8 cellular contexts compared by ENCODE assay signal in the genomic region with DNA sequence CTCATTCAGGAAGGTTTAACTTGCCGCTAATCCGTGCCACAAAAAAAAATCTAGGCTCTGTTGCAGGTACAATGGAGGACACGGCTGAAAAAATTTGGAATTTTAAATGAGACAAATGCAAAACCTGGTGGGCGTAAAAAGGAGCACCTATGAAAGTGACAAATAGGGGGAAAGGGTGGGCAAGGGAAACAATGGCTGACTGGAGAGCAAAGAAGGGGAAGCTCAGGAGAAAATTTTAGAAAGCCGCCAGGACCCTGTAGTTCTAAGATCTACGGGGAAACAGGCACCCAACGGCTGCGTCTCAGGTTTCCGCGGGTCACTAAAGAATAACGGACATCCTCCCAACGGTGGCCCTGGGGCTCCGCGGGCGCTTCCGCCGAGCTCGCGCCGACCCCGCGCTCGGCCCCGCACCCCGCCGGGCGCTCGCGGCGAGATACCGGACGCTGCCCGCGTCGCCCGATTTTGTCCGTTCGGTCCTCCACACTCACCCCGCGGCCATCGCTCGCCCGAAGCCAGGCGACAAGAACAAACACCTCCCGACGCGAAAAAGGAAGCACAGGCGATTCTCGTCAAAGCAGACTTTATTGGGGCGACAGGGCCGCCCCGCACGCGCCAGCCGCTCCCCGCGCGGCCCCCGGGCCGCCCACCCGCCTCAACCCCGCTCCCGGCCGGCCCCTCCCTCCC. TPM values are rescaled to one million over a fixed set of nuclear protein-coding genes. Genes with fewer than 3 reads are reported as not detected.
A peak's percentile ranks its signal among the peaks of the same experiment; 100 is the strongest.
DNase-seq lines count a peak whose midpoint lies in the region; ATAC-seq, FAIRE-seq and TF ChIP-seq lines count a peak whose summit lies in the region.

No MANE protein-coding gene starts in this region.

- no peaks in the 10 kb centered on the region for H3K36me3 ChIP-seq in small intestine (ENCODE audit: control insufficient read depth in 2 of 2, insufficient read depth in 2 of 2, low read length in 2 of 2)

- H3K4me3 Mint-ChIP-seq in CD14-positive monocyte: peak overlapping the region; percentile 89 to 96

- in situ Hi-C loops in astrocyte of the cerebellum (cut with HindIII; ENCODE audit: low sequenced_read_pairs): loop anchor here (5.0 kb wide), 1 partner anchor 44 kb away; no protein-coding TSS in a partner anchor

- peaks cover 3% of the 10 kb centered on the region for H3K9me3 ChIP-seq in iPS-18c (ENCODE audit: control insufficient read depth, insufficient read depth, low read length)
- H3K9me3 ChIP-seq in small intestine (ENCODE audit: control insufficient read depth, low read depth): no peaks in the 10 kb centered on the region

- peaks cover 4 to 26% of the 10 kb centered on the region in 2 donors for H3K36me3 Mint-ChIP-seq in CD14-positive monocyte

- ATAC-seq in GM19397 (IDR thresholded peaks at IDR 0.05; ENCODE audit: unreplicated experiment): peak; percentile 15

- peak overlapping the region; percentile 91 to 97 for H3K27ac ChIP-seq in small intestine (ENCODE audit: low read depth in 1 of 2, low read length in 1 of 2)

- no peaks in the 10 kb centered on the region for H3K27me3 ChIP-seq in small intestine (ENCODE audit: control insufficient read depth in 2 of 2, insufficient read depth in 2 of 2, low read length in 2 of 2)

- H3K4me3 ChIP-seq in astrocyte of the cerebellum (ENCODE audit: low read depth, low read length) (peak overlapping the region; percentile 78), iPS-18c (ENCODE audit: insufficient read depth, low read depth, low read length) (peak overlapping the region; percentile 83), small intestine (ENCODE audit: low read depth in 1 of 2, low read length in 2 of 2) (peak overlapping the region; percentile 98 to 99)

- DNase-seq in CD14-positive monocyte (ENCODE audit: low spot score): no peak
- peak; percentile 56 for DNase-seq in M059J (ENCODE audit: low read depth)
- DNase-seq in SW480 (ENCODE audit: low spot score): peak; percentile 71
- no peak for DNase-seq in astrocyte of the cerebellum (ENCODE audit: low read depth)
- peak; percentile 43 for DNase-seq in small intestine
- no peak for DNase-seq in amniotic stem cell (lab: John Stamatoyannopoulos, UW)

- H3K27ac Mint-ChIP-seq in CD14-positive monocyte: peak overlapping the region; percentile 90 to 93 (median 93)

- no peaks in the 10 kb centered on the region for H3K9me3 Mint-ChIP-seq in CD14-positive monocyte

- H3K4me1 Mint-ChIP-seq in CD14-positive monocyte: peaks cover 50% of the 10 kb centered on the region

- H3K27me3 Mint-ChIP-seq in CD14-positive monocyte (ENCODE audit: low read depth in 3 of 3): no peaks in the 10 kb centered on the region

- intact Hi-C loops in CD14-positive monocyte (cut with micrococcal nuclease): loop anchor here (2.0 to 5.0 kb wide), 3 partner anchors 45 to 139 kb away; a partner anchor contains a TSS

- FAIRE-seq in small intestine (lab: Jason Lieb, UNC): no peak

- peaks cover 2 to 5% of the 10 kb centered on the region in 2 donors for H3K4me1 ChIP-seq in small intestine (ENCODE audit: control insufficient read depth in 2 of 2, insufficient read depth in 1 of 2, low read depth in 1 of 2, low read length in 1 of 2)

- WGBS in small intestine, 3 donors: 0% methylated on average over 63 to 64 of the region's 64 CpGs

- TF ChIP-seq CTCF in CD14-positive monocyte (IDR thresholded peaks at IDR 0.05) (no peak), astrocyte of the cerebellum (IDR thresholded peaks at IDR 0.05; ENCODE audit: low read depth, low read length, missing control alignments) (no peak)

RNA-seq across cellular contexts. Expression of a gene that starts 1.1 kb away (rescaled TPM):
- polyA plus RNA-seq in CD14-positive monocyte (10 to 100 TPM; 13.3 to 15.7 TPM), small intestine (10 to 100 TPM; 24.0 to 27.9 (median 27.5) TPM)
- total RNA-seq in M059J (2014; rRNA removed; shearing (Covaris generic)): 25.9 and 39.5 TPM in 2 replicates

Comparison
In these comparisons a context has a peak if more than half of its experiments do, and no peak if none do; other contexts are left out.
1. DNase-seq: peak in M059J (single experiment), SW480 (single experiment) and small intestine (single experiment); none in CD14-positive monocyte (single experiment), astrocyte of the cerebellum (single experiment) and amniotic stem cell (single experiment).
2. Peak in every context shown above with its lines, with median percentiles within 50 percentile points of each other: H3K4me3 ChIP-seq.